ENCODE assay signal across 8 cellular contexts in the genomic region with DNA sequence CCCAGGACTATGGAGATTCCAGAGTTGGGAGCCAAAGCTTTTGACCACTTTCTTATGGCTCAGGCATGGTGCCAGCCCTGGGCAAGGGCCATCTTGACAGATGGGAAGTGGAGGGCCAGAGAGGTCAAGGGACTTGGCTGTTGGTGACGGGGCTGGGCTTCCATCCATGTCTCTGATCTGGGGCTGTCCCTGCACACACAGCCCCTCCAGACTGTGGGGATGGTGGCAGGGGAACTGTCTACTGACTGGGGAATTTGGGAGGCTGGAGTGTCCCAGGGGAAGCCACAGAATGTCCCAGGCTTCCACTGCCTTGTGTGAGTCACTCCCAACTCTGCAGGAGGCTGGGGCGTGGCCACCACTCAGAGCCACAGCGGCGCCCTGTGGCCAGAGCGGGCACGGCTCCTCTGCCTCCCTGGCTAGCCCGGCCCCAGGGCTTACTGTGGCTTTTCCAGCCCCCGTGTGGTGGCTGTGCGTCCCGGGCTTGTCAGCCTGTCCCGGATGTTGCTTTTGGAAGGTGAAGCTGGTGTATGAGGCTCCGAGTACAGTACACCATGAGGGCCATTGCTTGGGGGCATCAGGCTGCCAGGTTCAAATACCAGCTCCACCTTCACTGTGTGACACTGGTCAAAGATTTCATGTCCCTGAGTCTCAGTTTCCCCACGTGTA. TPM values are rescaled to one million over a fixed set of nuclear protein-coding genes. Genes with fewer than 3 reads are reported as not detected.
DNase-seq lines count a peak whose midpoint lies in the region; ATAC-seq and TF ChIP-seq lines count a peak whose summit lies in the region.

No MANE protein-coding gene starts in this region.

- peak overlapping the region; percentile 50 for H3K27ac ChIP-seq in angular gyrus (ENCODE audit: low read depth, low read length)
- H3K27ac ChIP-seq in right cardiac atrium (ENCODE audit: low read length), result peak overlapping the region; percentile 58
- H3K27ac ChIP-seq in uterus, result peak overlapping the region; percentile 60 to 68

- ATAC-seq in GM21529 (IDR thresholded peaks at IDR 0.05; ENCODE audit: unreplicated experiment) (peak; percentile 71), right cardiac atrium (peak; percentile 96 to 97)

- no peaks in the 10 kb centered on the region for H3K27me3 ChIP-seq in right cardiac atrium (ENCODE audit: control insufficient read depth, insufficient read depth)
- H3K27me3 ChIP-seq in uterus, result no peaks in the 10 kb centered on the region

- WGBS in right cardiac atrium, result 4% methylated on average over 13 of the region's 13 CpGs

- H3K4me1 ChIP-seq in right cardiac atrium (ENCODE audit: control insufficient read depth, insufficient read depth, low read length), result peaks cover 10% of the 10 kb centered on the region
- H3K4me1 ChIP-seq in uterus, result peaks cover 0 to 11% of the 10 kb centered on the region in 2 donors

- H3K9me3 ChIP-seq in right cardiac atrium (ENCODE audit: control insufficient read depth, low read length) (no peaks in the 10 kb centered on the region), uterus (no peaks in the 10 kb centered on the region)

- H3K4me3 ChIP-seq in right cardiac atrium (ENCODE audit: low read length), result no peak overlapping the region
- no peak overlapping the region for H3K4me3 ChIP-seq in uterus

- DNase-seq in D341Med (ENCODE audit: low spot score), result peak; percentile 96
- DNase-seq in M059J (ENCODE audit: low read depth), result peak; percentile 92
- DNase-seq in T-helper 2 cell, result peak; percentile 57 to 83 (median 69)
- DNase-seq in right cardiac atrium, result peak; percentile 92 to 96 (median 96)
- peak; percentile 84 for DNase-seq in renal cortical epithelial cell (ENCODE audit: low read depth)
- peak; percentile 86 to 90 for DNase-seq in uterus

- TF ChIP-seq CTCF in uterus (IDR thresholded peaks at IDR 0.05), result peak; percentile 97 to 99 (median 98)

- no peaks in the 10 kb centered on the region for H3K36me3 ChIP-seq in uterus

- intact Hi-C loops in right cardiac atrium (cut with DNase I), result loop anchor here in 2 of 4 donors (10.0 kb wide), 2 partner anchors 49 to 119 kb away; no protein-coding TSS in a partner anchor
- intact Hi-C loops in uterus (cut with DNase I; ENCODE audit: low total_unique reads), result loop anchor here (5.0 kb wide), 1 partner anchor 37 kb away; no protein-coding TSS in a partner anchor

- TF ChIP-seq POLR2A in uterus (IDR thresholded peaks at IDR 0.05), result no peak

RNA-seq across cellular contexts. Expression of gene C22orf23, which starts 19.6 kb away (rescaled TPM):
- 0.05 and 0.22 TPM in 2 replicates for total RNA-seq in M059J (2014; rRNA removed; shearing (Covaris generic))
- total RNA-seq in right cardiac atrium, result under 1 TPM; 0.19 to 0.46 (median 0.27) TPM
- polyA plus RNA-seq in right cardiac atrium, result 0.54 TPM
- 0.05 TPM in 1 of 2 replicates, not detected in the other for total RNA-seq in renal cortical epithelial cell
- under 1 TPM in 2 of 4 donors, not detected in 2; 0.40 to 0.76 TPM for total RNA-seq in uterus

RNA-seq across cellular contexts. Expression of gene POLR2F, which starts 19.7 kb away (rescaled TPM):
- 77.2 and 91.6 TPM in 2 replicates for total RNA-seq in M059J (2014; rRNA removed; shearing (Covaris generic))
- total RNA-seq in right cardiac atrium, result 10 to 100 TPM; 62.1 to 85.5 (median 76.9) TPM
- 159 TPM for polyA plus RNA-seq in right cardiac atrium
- total RNA-seq in renal cortical epithelial cell, result 14.2 and 37.9 TPM in 2 replicates
- 10 to 100 TPM; 31.5 to 63.8 (median 43.3) TPM for total RNA-seq in uterus

RNA-seq across cellular contexts. Expression of gene MICALL1, which starts 27.7 kb away (rescaled TPM):
- 7.1 and 13.7 TPM in 2 replicates for total RNA-seq in M059J (2014; rRNA removed; shearing (Covaris generic))
- total RNA-seq in right cardiac atrium (10 to 100 TPM; 11.5 to 17.0 (median 14.2) TPM), renal cortical epithelial cell (35.9 and 65.0 TPM in 2 replicates), uterus (10 to 100 TPM in 3 of 4 donors, 1 to 10 TPM in 1; 7.4 to 96.6 (median 46.6) TPM)
- 9.8 TPM for polyA plus RNA-seq in right cardiac atrium

RNA-seq across cellular contexts. Expression of gene SOX10, which starts 50.5 kb away (rescaled TPM):
- not detected in 2 replicates for total RNA-seq in M059J (2014; rRNA removed; shearing (Covaris generic))
- total RNA-seq in right cardiac atrium (1 to 10 TPM; 3.5 to 5.9 (median 4.6) TPM), renal cortical epithelial cell (not detected in 2 replicates), uterus (1 to 10 TPM in 2 of 4 donors, not detected in 2; 2.3 to 3.8 TPM)
- 5.8 TPM for polyA plus RNA-seq in right cardiac atrium
